ENCODE assay signal across 8 cellular contexts in the genomic region with DNA sequence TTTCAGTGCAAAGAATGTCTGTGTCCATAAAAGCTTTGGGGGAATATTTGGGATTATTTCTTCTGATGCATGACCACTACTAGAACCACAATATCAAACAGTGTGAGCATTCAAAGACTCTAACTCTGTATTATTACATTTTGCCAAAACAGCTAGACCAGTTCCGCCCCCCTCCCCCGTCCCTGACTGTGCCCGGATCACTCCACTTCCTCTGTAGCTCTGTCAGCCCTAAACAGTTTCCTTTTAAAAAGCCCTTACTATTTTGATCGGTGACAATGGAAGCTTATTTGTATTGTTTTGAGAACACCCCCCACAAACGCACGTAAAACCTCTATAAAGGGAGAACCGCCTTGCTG. TPM values are rescaled to one million over a fixed set of nuclear protein-coding genes. Genes with fewer than 3 reads are reported as not detected.
DNase-seq lines count a peak whose midpoint lies in the region; ATAC-seq, FAIRE-seq and TF ChIP-seq lines count a peak whose summit lies in the region.

No MANE protein-coding gene starts in this region.

- H3K27me3 Mint-ChIP-seq in activated B cell treated with CpG ODN at 0.5 μM for 24 hours: peaks cover 43% of the 10 kb centered on the region

- H3K9me3 ChIP-seq in trophoblast cell (ENCODE audit: insufficient read depth, low read depth, low read length): no peaks in the 10 kb centered on the region

- H3K9ac ChIP-seq in trophoblast cell (ENCODE audit: low read length): no peak overlapping the region

- H3K9me3 Mint-ChIP-seq in activated B cell treated with CpG ODN at 0.5 μM for 24 hours: no peaks in the 10 kb centered on the region

- H3K27ac ChIP-seq in trophoblast cell (ENCODE audit: low read depth, low read length): no peak overlapping the region

- TF ChIP-seq CTCF in activated B cell treated with CpG ODN at 0.5 μM for 24 hours (IDR thresholded peaks at IDR 0.05): no peak

- no peak overlapping the region for H4K12ac ChIP-seq in trophoblast cell (ENCODE audit: low read depth, low read length)

- no peak overlapping the region for H3K4ac ChIP-seq in trophoblast cell (ENCODE audit: low read depth, low read length)

- H3K18ac ChIP-seq in trophoblast cell (ENCODE audit: low read length): no peak overlapping the region

- WGBS in trophoblast cell (ENCODE audit: extremely low coverage, insufficient coverage, insufficient read length): no CpG with 5 or more reads among the region's 7 CpGs

- peaks cover 4% of the 10 kb centered on the region for H3K27me3 ChIP-seq in trophoblast cell (ENCODE audit: insufficient read depth, low read length)

- H4K8ac ChIP-seq in trophoblast cell (ENCODE audit: low read depth, low read length): peak overlapping the region; percentile 30

- H3K36me3 Mint-ChIP-seq in activated B cell treated with CpG ODN at 0.5 μM for 24 hours (ENCODE audit: low read depth): no peaks in the 10 kb centered on the region

- H3K79me1 ChIP-seq in trophoblast cell (ENCODE audit: low read length): peaks cover 2% of the 10 kb centered on the region

- peak overlapping the region; percentile 16 for H2BK5ac ChIP-seq in trophoblast cell (ENCODE audit: low read depth, low read length, poor library complexity)

- H4K91ac ChIP-seq in trophoblast cell (ENCODE audit: low read depth, low read length): peak overlapping the region; percentile 67

- H2BK120ac ChIP-seq in trophoblast cell (ENCODE audit: insufficient read depth, low read length, poor library complexity): peak overlapping the region; percentile 26

- H3K14ac ChIP-seq in trophoblast cell (ENCODE audit: low read length): no peak overlapping the region

- peaks cover 9% of the 10 kb centered on the region for H3K4me1 Mint-ChIP-seq in activated B cell treated with CpG ODN at 0.5 μM for 24 hours

- CTCF ChIA-PET in activated B cell treated with CpG ODN at 0.5 μM for 24 hours (lab: Charles Lee): interaction anchor here (0.8 to 1.5 kb wide), 4 partner anchors 11 to 153 kb away, joined by 3 to 6 read pairs (median 4); no protein-coding TSS in a partner anchor

- intact Hi-C loops in activated B cell treated with CpG ODN at 0.5 μM for 24 hours (cut with micrococcal nuclease): no loop called here

- no peaks in the 10 kb centered on the region for H3K36me3 ChIP-seq in trophoblast cell (ENCODE audit: control insufficient read depth in 1 of 2, insufficient read depth in 2 of 2, low read length in 2 of 2)

- peak overlapping the region; percentile 92 for H3K4me2 ChIP-seq in trophoblast cell (ENCODE audit: low read length)

- DNase-seq in SIG-M5 treated with dmso at 0.1 percent for 504 hours (lab: John Stamatoyannopoulos, UW; ENCODE audit: unreplicated experiment) (peak; percentile 56), SIG-M5 (lab: John Stamatoyannopoulos, UW) (no peak), activated B cell treated with CpG ODN at 0.5 μM for 24 hours (no peak), fibroblast of peridontal ligament (ENCODE audit: extremely low read depth) (peak; percentile 15), trophoblast cell (no peak), mucosa of gallbladder (ENCODE audit: low spot score) (no peak), NCI-H2171 treated with DMSO at 0.1 percent for 48 hours (lab: John Stamatoyannopoulos, UW) (no peak), H54 (ENCODE audit: insufficient read length, low spot score) (no peak)

- no peak overlapping the region for H2AK5ac ChIP-seq in trophoblast cell (ENCODE audit: low read length)

- H3K4me3 Mint-ChIP-seq in activated B cell treated with CpG ODN at 0.5 μM for 24 hours: peak overlapping the region; percentile 84

- peak; percentile 54 for ATAC-seq in activated B cell treated with CpG ODN at 0.5 μM for 24 hours (ENCODE audit: low read depth)

- no peak overlapping the region for H3K23ac ChIP-seq in trophoblast cell (ENCODE audit: low read length)

- H2AFZ ChIP-seq in trophoblast cell (ENCODE audit: insufficient read depth, low read length, poor library complexity): peak overlapping the region; percentile 57

- TF ChIP-seq POLR2A in H54 (IDR thresholded peaks at IDR 0.05; ENCODE audit: low read depth, low read length): no peak

- no peak for FAIRE-seq in H54 (lab: Jason Lieb, UNC)

- no peak overlapping the region for H3K27ac Mint-ChIP-seq in activated B cell treated with CpG ODN at 0.5 μM for 24 hours

- peaks cover 2% of the 10 kb centered on the region for H3K79me2 ChIP-seq in trophoblast cell (ENCODE audit: control insufficient read depth, insufficient read depth, low read length, poor library complexity)

- peak overlapping the region; percentile 25 for H3K4me3 ChIP-seq in trophoblast cell (ENCODE audit: low read depth, low read length)

- H3K4me1 ChIP-seq in trophoblast cell (ENCODE audit: control insufficient read depth in 1 of 2, insufficient read depth in 2 of 2, low read length in 2 of 2): peaks cover 4 to 8% of the 10 kb centered on the region in 2 experiments

- peak overlapping the region; percentile 65 for H2BK12ac ChIP-seq in trophoblast cell (ENCODE audit: low read length)

- POLR2A ChIA-PET in activated B cell treated with CpG ODN at 0.5 μM for 24 hours (lab: Charles Lee): no interaction called here

RNA-seq across cellular contexts. Expression of gene EPHB3, which starts 36.6 kb away (rescaled TPM):
- total RNA-seq in activated B cell treated with CpG ODN at 0.5 μM for 24 hours (0.05 and 0.07 TPM in 2 replicates), mucosa of gallbladder (10.2 TPM)
- polyA plus RNA-seq in trophoblast cell (2013): 11.1 and 12.0 TPM in 2 replicates

Comparison
In these comparisons a context has a peak if more than half of its experiments do, and no peak if none do; other contexts are left out.
1. DNase-seq: peak in SIG-M5 treated with dmso at 0.1 percent for 504 hours (single experiment) and fibroblast of peridontal ligament (single experiment); none in SIG-M5 (single experiment), activated B cell treated with CpG ODN at 0.5 μM for 24 hours (single experiment), trophoblast cell (0 of 2), mucosa of gallbladder (single experiment), NCI-H2171 treated with DMSO at 0.1 percent for 48 hours (single experiment) and H54 (single experiment).
2. RNA of gene EPHB3, which starts 36.6 kb away (total RNA-seq): 10.2 TPM in mucosa of gallbladder (single experiment); 0.05 to 0.07 TPM in activated B cell treated with CpG ODN at 0.5 μM for 24 hours; every median in the first group is over 10 times any median in the second.